Comparison of ENCODE assay signal across 15 cellular contexts in genomic region chr4:40349561-40350198, GRCh38. TPM values are rescaled to one million over a fixed set of nuclear protein-coding genes. Genes with fewer than 3 reads are reported as not detected.
DNase-seq lines count a peak whose midpoint lies in the region; ATAC-seq and TF ChIP-seq lines count a peak whose summit lies in the region.
"Had no signal": no experiment of that assay in that cellular context is flagged by ENCODE, and none has a peak within 500 bp of the region (broad histone marks: within the 10 kb centered on the region; RNA-seq: fewer than 3 reads in every experiment).

No MANE protein-coding gene starts in this region.

- peak overlapping the region; percentile 20; the same call in 1 of the 2 replicates for H2AFZ ChIP-seq in DND-41 (ENCODE audit: low read depth, low read length)

- peak; percentile 85 for ATAC-seq in DND-41 (ENCODE audit: insufficient read depth, low read depth)
- ATAC-seq in HG03439 (IDR thresholded peaks at IDR 0.05; ENCODE audit: unreplicated experiment) = no peak

- no peaks in the 10 kb centered on the region for H3K4me1 Mint-ChIP-seq in nephron progenitor cell

- in situ Hi-C loops in astrocyte of the spinal cord (cut with HindIII; ENCODE audit: low sequenced_read_pairs) = no loop called here

- DNase-seq in DND-41 (peak; percentile 60), astrocyte of the spinal cord (ENCODE audit: low read depth, low spot score) (peak; percentile 16), nephron progenitor cell (no peak), caudate nucleus (lab: John Stamatoyannopoulos, UW) (no peak), ascending aorta (ENCODE audit: low spot score in 2 of 2) (no peak)
- DNase-seq: activated gamma-delta T cell; DMS 273 treated with DMSO at 0.1 percent for 48 hours; Karpas-422; SJCRH30; stimulated activated CD4-positive, alpha-beta T cell treated with anti-CD3 and anti-CD28 coated beads, Interleukin-4, amount 100 ng/mL, for 4 hours had no signal

- no peaks in the 10 kb centered on the region for H3K79me2 ChIP-seq in DND-41 (ENCODE audit: insufficient read depth, low read length)

- no peak for TF ChIP-seq CTCF in DND-41 (IDR thresholded peaks at IDR 0.05; ENCODE audit: borderline replicate concordance, extremely low read depth, low read length, poor library complexity, severe bottlenecking)
- no peak for TF ChIP-seq CTCF in astrocyte of the spinal cord (IDR thresholded peaks at IDR 0.05; ENCODE audit: low read depth, low read length)
- no peak for TF ChIP-seq CTCF in nephron progenitor cell (IDR thresholded peaks at IDR 0.05)
- TF ChIP-seq CTCF in ascending aorta (IDR thresholded peaks at IDR 0.05) = no peak

- no peak overlapping the region for H3K4me3 Mint-ChIP-seq in nephron progenitor cell

- H3K4me1 ChIP-seq in DND-41 (ENCODE audit: insufficient read depth, low read length) = peaks cover 3% of the 10 kb centered on the region; the same call in 1 of the 2 replicates
- no peaks in the 10 kb centered on the region for H3K4me1 ChIP-seq in ascending aorta
- H3K4me1 ChIP-seq: SJCRH30 had no signal

- intact Hi-C loops in ascending aorta (cut with DNase I) = no loop called here

- peaks cover 75% of the 10 kb centered on the region for H3K36me3 Mint-ChIP-seq in nephron progenitor cell (ENCODE audit: low read depth)

- H3K27me3 Mint-ChIP-seq in nephron progenitor cell (ENCODE audit: low read depth, poor library complexity) = no peaks in the 10 kb centered on the region

- peaks cover 11% of the 10 kb centered on the region for H3K9me3 Mint-ChIP-seq in nephron progenitor cell

- H3K4me2 ChIP-seq in DND-41 (ENCODE audit: insufficient read depth, low read length) = no peak overlapping the region

- H4K20me1 ChIP-seq in DND-41 (ENCODE audit: insufficient read depth, low read length) = no peaks in the 10 kb centered on the region

- H3K27ac Mint-ChIP-seq in nephron progenitor cell = peak overlapping the region; percentile 40

- H3K27ac ChIP-seq in DND-41 (ENCODE audit: low read length) (no peak overlapping the region), KOPT-K1 (ENCODE audit: low read depth, low read length, poor library complexity, severe bottlenecking) (peak overlapping the region; percentile 76), caudate nucleus (ENCODE audit: low read depth, low read length) (no peak overlapping the region), ascending aorta (no peak overlapping the region)
- H3K27ac ChIP-seq: SJCRH30 had no signal

- H3K9me3 ChIP-seq in DND-41 (ENCODE audit: insufficient read depth, low read length, severe bottlenecking) (no peaks in the 10 kb centered on the region), KOPT-K1 (ENCODE audit: insufficient read depth, low read length, poor library complexity, severe bottlenecking) (peaks cover 4% of the 10 kb centered on the region), ascending aorta (no peaks in the 10 kb centered on the region)
- H3K9me3 ChIP-seq: SJCRH30 had no signal

- H3K4me3 ChIP-seq in DND-41 (ENCODE audit: low read depth in 1 of 2, low read length in 2 of 2) = no peak overlapping the region
- H3K4me3 ChIP-seq in astrocyte of the spinal cord (ENCODE audit: low read depth, low read length) = no peak overlapping the region
- no peak overlapping the region for H3K4me3 ChIP-seq in ascending aorta
- H3K4me3 ChIP-seq: SJCRH30 had no signal

- H3K27me3 ChIP-seq in DND-41 (ENCODE audit: insufficient read depth, low read length, poor library complexity) (peaks cover 2% of the 10 kb centered on the region), ascending aorta (no peaks in the 10 kb centered on the region)
- H3K27me3 ChIP-seq: SJCRH30 had no signal

- H3K36me3 ChIP-seq in DND-41 (ENCODE audit: insufficient read depth, low read length) (no peaks in the 10 kb centered on the region), KOPT-K1 (ENCODE audit: insufficient read depth, low read length) (no peaks in the 10 kb centered on the region), ascending aorta (no peaks in the 10 kb centered on the region)
- H3K36me3 ChIP-seq: SJCRH30 had no signal

- H3K9ac ChIP-seq in DND-41 (ENCODE audit: low read depth, low read length) = no peak overlapping the region

RNA-seq across cellular contexts. Expression of gene CHRNA9, which starts 14.5 kb away (rescaled TPM):
- not detected for total RNA-seq in ascending aorta
- total RNA-seq: mesenteric fat pad, NCI-H460, pulmonary artery endothelial cell had no signal

Comparison
In these comparisons a context has a peak if more than half of its experiments do, and no peak if none do; other contexts are left out.
1. DNase-seq: peak in DND-41 (single experiment) and astrocyte of the spinal cord (single experiment); none in nephron progenitor cell (single experiment), caudate nucleus (0 of 61) and ascending aorta (0 of 2).